Comparison of ENCODE assay signal across 25 cellular contexts in the genomic region with DNA sequence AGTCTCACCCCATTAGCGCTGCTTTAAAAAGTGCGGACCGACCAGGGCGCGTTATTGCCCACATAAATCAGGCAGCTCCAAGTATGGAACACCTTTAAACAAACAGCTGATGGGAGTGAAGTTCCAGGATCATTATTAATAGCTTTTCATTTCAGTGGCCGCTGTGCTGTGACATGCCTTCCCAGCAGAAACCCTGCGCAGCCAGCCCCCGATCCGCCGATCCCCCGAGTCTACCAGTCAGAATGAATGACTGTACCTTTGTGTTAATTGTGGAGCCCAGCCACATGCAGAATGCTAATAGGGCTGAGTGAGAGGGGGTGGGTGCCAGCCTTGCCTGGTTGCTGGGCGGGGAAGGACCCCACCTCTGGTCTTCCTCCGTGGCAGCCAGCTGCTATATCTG. TPM values are rescaled to one million over a fixed set of nuclear protein-coding genes. Genes with fewer than 3 reads are reported as not detected.
"Had no signal": no experiment of that assay in that cellular context is flagged by ENCODE, and none has a peak within 500 bp of the region (broad histone marks: within the 10 kb centered on the region; RNA-seq: fewer than 3 reads in every experiment).

No MANE protein-coding gene starts in this region.

- H3K9ac ChIP-seq: SK-N-SH had no signal

- H3K36me3 ChIP-seq: MG63 had no signal

- ATAC-seq: Panc1, PC-3 had no signal

- H3K4me3 ChIP-seq: MG63 had no signal

- DNase-seq: IMR-90, Karpas-422, KG1, MG63, NCI-H1092 treated with DMSO at 0.1 percent for 48 hours, NCI-H146, NCI-H1694 treated with DMSO at 0.1 percent for 48 hours, NCI-H1930, NCI-H2081, NCI-H2171, NCI-H226, NCI-H446, NCI-H510A, NCI-H524 treated with DMSO at 0.1 percent for 48 hours, NCI-H69, NCI-H774, PC-3, SHP77, SK-N-SH, SW 1271 had no signal

- H3K27ac ChIP-seq: HL-60, RWPE1 had no signal

- H3K9me3 ChIP-seq: MG63, SK-N-SH had no signal

RNA-seq across cellular contexts. Expression of a gene that starts 21.9 kb away (rescaled TPM):
- total RNA-seq: IMR-90, OCI-LY7, PC-3, SK-MEL-5 had no signal
- polyA plus RNA-seq: IMR-90, SK-N-SH had no signal
